In genomic region chr1:5937373-5937857, GRCh38 we compare ENCODE assay signal across 20 cellular contexts.
"Had no signal": no experiment of that assay in that cellular context is flagged by ENCODE, and none has a peak within 500 bp of the region (broad histone marks: within the 10 kb centered on the region; RNA-seq: fewer than 3 reads in every experiment).

No MANE protein-coding gene starts in this region.

- H3K4me1 Mint-ChIP-seq: endodermal cell had no signal

- H3K27ac ChIP-seq: foreskin keratinocyte, neutrophil, right atrium auricular region, sigmoid colon, stomach, uterus had no signal

- H3K9me3 ChIP-seq: neutrophil, ovary, right atrium auricular region, sigmoid colon, stomach, uterus had no signal

- H3K27ac Mint-ChIP-seq: endodermal cell, nephron progenitor cell, type B pancreatic cell had no signal

- H3K4me3 Mint-ChIP-seq: endodermal cell; naive thymus-derived CD4-positive, alpha-beta T cell; nephron progenitor cell; type B pancreatic cell had no signal

- H3K4me3 ChIP-seq: ovary, right atrium auricular region, sigmoid colon, skin epidermis, stomach, uterus had no signal

- ATAC-seq: foreskin keratinocyte, left colon had no signal

- H3K9me3 Mint-ChIP-seq: naive thymus-derived CD4-positive, alpha-beta T cell; type B pancreatic cell had no signal

- H3K27me3 ChIP-seq: foreskin keratinocyte, neutrophil, ovary, right atrium auricular region, sigmoid colon, stomach, uterus had no signal

- DNase-seq: dermis blood vessel endothelial cell; effector CD4-positive, alpha-beta T cell; endodermal cell; erythroblast; foreskin keratinocyte; left colon; mesendoderm; naive thymus-derived CD4-positive, alpha-beta T cell; nephron progenitor cell; ovary; sigmoid colon; stimulated activated CD4-positive, alpha-beta T cell treated with anti-CD3 and anti-CD28 coated beads, Interleukin-12 subunit alpha, Interleukin-12 subunit beta, amount 100 ng/mL, for 4 hours; stimulated activated naive CD4-positive, alpha-beta T cell; substantia nigra; uterus had no signal

- H3K27me3 Mint-ChIP-seq: naive thymus-derived CD4-positive, alpha-beta T cell; type B pancreatic cell had no signal
